ENCODE assay signal across 9 cellular contexts in genomic region chr10:102930720-102931119, GRCh38.
"Had no signal": no experiment of that assay in that cellular context is flagged by ENCODE, and none has a peak within 500 bp of the region (broad histone marks: within the 10 kb centered on the region; RNA-seq: fewer than 3 reads in every experiment).

No MANE protein-coding gene starts in this region.

- ATAC-seq: HepG2, K562 had no signal

- H3K4me3 ChIP-seq: K562 had no signal

- H3K4me2 ChIP-seq: KMS-11 had no signal

- H3K27ac Mint-ChIP-seq: IgD-negative memory B cell had no signal

- DNase-seq: IMR-90, KBM-7, KG1 had no signal

- H3K9ac ChIP-seq: KMS-11 had no signal

- H3K9me3 Mint-ChIP-seq: IgD-negative memory B cell had no signal

- H3K27me3 Mint-ChIP-seq: IgD-negative memory B cell had no signal

- H3K27ac ChIP-seq: HL-60, KMS-11 had no signal

- FAIRE-seq: HepG2, HTR-8/SVneo, K562 had no signal
